ENCODE assay signal across 29 cellular contexts in the genomic region with DNA sequence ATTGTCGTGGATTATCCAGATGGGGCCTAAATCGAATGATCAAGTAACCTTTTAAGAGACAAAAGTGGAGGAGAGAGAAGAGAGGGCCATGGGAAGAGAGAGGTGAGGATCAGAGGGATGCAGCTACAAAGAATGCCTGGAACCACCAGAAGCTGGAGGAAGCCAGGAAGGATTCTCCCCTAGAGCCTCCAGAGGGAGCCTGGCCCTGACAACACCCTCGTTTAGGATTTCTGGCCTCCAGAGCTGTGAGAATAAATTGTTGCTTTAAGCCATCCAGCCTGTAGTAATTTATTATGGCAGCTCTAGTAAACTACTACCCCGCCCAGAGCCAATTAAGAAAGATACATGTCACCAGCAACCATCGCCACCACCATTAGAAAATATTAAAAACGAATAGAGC. TPM values are rescaled to one million over a fixed set of nuclear protein-coding genes. Genes with fewer than 3 reads are reported as not detected.
A peak's percentile ranks its signal among the peaks of the same experiment; 100 is the strongest.
DNase-seq lines count a peak whose midpoint lies in the region; ATAC-seq and TF ChIP-seq lines count a peak whose summit lies in the region.
"Had no signal": no experiment of that assay in that cellular context is flagged by ENCODE, and none has a peak within 500 bp of the region (broad histone marks: within the 10 kb centered on the region; RNA-seq: fewer than 3 reads in every experiment).

No MANE protein-coding gene starts in this region.

- ATAC-seq in HG03342 (IDR thresholded peaks at IDR 0.05; ENCODE audit: unreplicated experiment) = no peak
- ATAC-seq: activated naive CD8-positive, alpha-beta T cell treated with anti-CD3 and anti-CD28 coated beads, Interleukin-2, amount 50 U/mL, for 24 hours; activated T-cell treated with anti-CD3 and anti-CD28 coated beads, Interleukin-2, amount 50 U/mL, for 4 hours; body of pancreas; K562; lower lobe of right lung; mucosa of descending colon; right cardiac atrium had no signal

- in situ Hi-C loops in GM23248 (cut with MboI) (no loop called here), GM13977 (cut with MboI; ENCODE audit: low pct_unique_long_range_greater_than_20kb, low sequenced_read_pairs, unreplicated experiment) (no loop called here)

- 21 to 28% methylated on average over 6 of the region's 6 CpGs for WGBS in GM23248 (ENCODE audit: low coverage in 1 of 2, low lambda C conversion rate in 2 of 2, missing lambda C conversion rate in 2 of 2), 2 experiments

- no peaks in the 10 kb centered on the region for H3K27me3 ChIP-seq in GM23248 (replicated peaks; ENCODE audit: insufficient read depth)
- H3K27me3 ChIP-seq in adipocyte (replicated peaks; ENCODE audit: control insufficient read depth, insufficient read depth, low read length) = peaks cover 20% of the 10 kb centered on the region
- H3K27me3 ChIP-seq: body of pancreas, MG63 had no signal

- H3K9me2 ChIP-seq in GM23248 (ENCODE audit: insufficient read depth) = no peaks in the 10 kb centered on the region

- DNase-seq in AG09319 (ENCODE audit: extremely low read depth, low read depth) (no peak), GM23248 (peak; percentile 24), adipocyte (ENCODE audit: low read depth) (peak; percentile 39), iPS-NIHi7 (ENCODE audit: extremely low spot score) (peak; percentile 26), NCI-H146 (lab: John Stamatoyannopoulos, UW) (no peak), GM13977 (ENCODE audit: low spot score) (no peak)
- DNase-seq: activated CD4-positive, alpha-beta T cell treated with anti-CD3 and anti-CD28 coated beads for 48 hours; activated naive CD8-positive, alpha-beta T cell treated with anti-CD3 and anti-CD28 coated beads, Interleukin-2, amount 50 U/mL, for 24 hours; activated T-cell treated with anti-CD3 and anti-CD28 coated beads, Interleukin-2, amount 50 U/mL, for 4 hours; body of pancreas; CD4-positive, alpha-beta T cell; cerebellar nuclear complex; kidney; lower lobe of right lung; MG63; mucosa of descending colon; NCI-H2081; NCI-H345; NCI-H748 treated with DMSO at 0.1 percent for 48 hours; nephron progenitor cell; right cardiac atrium; stimulated activated CD4-positive, alpha-beta T cell treated with anti-CD3 and anti-CD28 coated beads, Interleukin-2, amount 100 ng/mL, for 48 hours had no signal

- no peak overlapping the region for H3K4me2 ChIP-seq in GM23248 (ENCODE audit: unreplicated experiment)

- H3K4me3 ChIP-seq in GM23248 (no peak overlapping the region), adipocyte (ENCODE audit: low read length) (no peak overlapping the region)
- H3K4me3 ChIP-seq: body of pancreas, K562, lower lobe of right lung, MG63, mucosa of descending colon had no signal

- H3K79me2 ChIP-seq in GM23248 (ENCODE audit: insufficient read depth) = no peaks in the 10 kb centered on the region

- no peak overlapping the region for H2AFZ ChIP-seq in GM23248

- no peaks in the 10 kb centered on the region for H3K36me3 ChIP-seq in GM23248 (ENCODE audit: low read depth)
- no peaks in the 10 kb centered on the region for H3K36me3 ChIP-seq in adipocyte (ENCODE audit: control insufficient read depth, insufficient read depth, low read length, severe bottlenecking)
- H3K36me3 ChIP-seq: lower lobe of right lung, MG63 had no signal

- H4K20me1 ChIP-seq in GM23248 (ENCODE audit: insufficient read depth) = no peaks in the 10 kb centered on the region

- no peaks in the 10 kb centered on the region for H3F3A ChIP-seq in GM23248 (ENCODE audit: insufficient read depth)

- H3K4me1 ChIP-seq in GM23248 (ENCODE audit: insufficient read depth) (no peaks in the 10 kb centered on the region), adipocyte (ENCODE audit: control insufficient read depth, insufficient read depth, low read length) (no peaks in the 10 kb centered on the region)
- H3K4me1 ChIP-seq: body of pancreas, lower lobe of right lung had no signal

- H3K9ac ChIP-seq in GM23248 (no peak overlapping the region), adipocyte (ENCODE audit: low read length) (no peak overlapping the region)

- H3K9me3 ChIP-seq in GM23248 (ENCODE audit: low read depth) = no peaks in the 10 kb centered on the region
- peaks cover 4% of the 10 kb centered on the region for H3K9me3 ChIP-seq in adipocyte (ENCODE audit: control insufficient read depth, low read length)
- H3K9me3 ChIP-seq: lower lobe of right lung, MG63, mucosa of descending colon had no signal

- no peak overlapping the region for H3K27ac ChIP-seq in GM23248
- H3K27ac ChIP-seq: body of pancreas, lower lobe of right lung, RWPE1 had no signal

- peak; percentile 22 for TF ChIP-seq CTCF in AG09319 (IDR thresholded peaks at IDR 0.05; ENCODE audit: low read depth, low read length)
- no peak for TF ChIP-seq CTCF in GM13977 (IDR thresholded peaks at IDR 0.05; ENCODE audit: extremely low read depth, insufficient read depth, missing control alignments)

RNA-seq across cellular contexts. Expression of gene GSC, which starts 46.2 kb away (rescaled TPM):
- total RNA-seq in GM23248 (2014; rRNA removed; shearing (Covaris generic)) = 1.1 and 2.3 TPM in 2 replicates
- polyA plus RNA-seq in GM23248 (2016; fragmentation: Nextera tagmentation; extraction: Ambion mirVana) = 1.3 and 1.9 TPM in 2 replicates
- total RNA-seq: activated CD8-positive, alpha-beta memory T cell treated with anti-CD3 and anti-CD28 coated beads for 36 hours; activated T-cell treated with anti-CD3 and anti-CD28 coated beads, Interleukin-2, amount 50 U/mL, for 4 hours; CD4-positive, alpha-beta T cell; endothelial cell of umbilical vein; G401; K562; kidney; mucosa of descending colon; OCI-LY7; right cardiac atrium had no signal
- polyA plus RNA-seq: endothelial cell of umbilical vein, K562 had no signal

Comparison
In these comparisons a context has a peak if more than half of its experiments do, and no peak if none do; other contexts are left out.
1. DNase-seq: peak in GM23248 (single experiment), adipocyte (single experiment) and iPS-NIHi7 (single experiment); none in AG09319 (single experiment), NCI-H146 (single experiment) and GM13977 (single experiment).